In the genomic region with DNA sequence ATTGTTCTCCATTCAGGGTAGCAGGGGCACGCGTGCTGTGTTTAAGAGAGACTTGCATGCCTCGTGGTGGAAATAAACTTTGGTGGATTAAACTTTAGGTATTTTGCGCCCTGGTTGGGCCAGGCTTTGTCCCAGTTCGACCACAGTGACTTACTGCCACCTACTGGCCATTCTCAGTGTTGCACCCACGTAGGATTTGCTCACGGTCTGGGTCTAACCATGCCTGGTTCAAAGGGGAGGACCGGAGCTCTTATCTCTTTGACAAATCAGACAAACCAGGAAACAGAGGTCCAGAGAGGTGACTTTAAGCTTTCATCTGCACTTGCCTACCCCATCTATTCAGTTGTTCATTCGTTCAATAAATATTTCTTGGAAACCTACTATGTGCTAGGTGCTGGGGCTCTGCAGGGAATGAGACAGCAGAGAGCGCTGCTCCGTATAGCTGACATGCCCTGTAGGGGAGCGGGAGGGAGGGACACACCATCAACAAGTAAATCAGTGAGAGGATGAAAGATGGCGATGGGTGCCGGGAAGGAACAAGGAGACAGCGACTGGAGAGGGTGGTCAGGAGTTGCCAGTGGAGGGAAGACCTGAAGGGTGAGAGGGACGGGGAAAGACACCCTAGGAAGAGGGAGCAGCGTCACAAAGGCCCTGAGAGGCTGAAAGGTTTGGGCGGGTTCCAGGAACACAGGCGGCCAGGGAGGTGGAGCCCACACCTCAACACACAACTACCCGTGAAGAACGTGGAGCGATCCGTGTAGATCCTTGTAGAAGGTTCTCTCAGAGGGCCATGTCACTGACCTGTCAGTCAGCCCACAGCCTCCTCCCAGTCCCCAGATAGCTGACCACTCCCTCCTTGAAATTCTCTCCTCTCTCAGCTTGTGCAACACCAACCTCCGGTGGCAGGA, we compare ENCODE assay signal across 1 cellular context.
TF ChIP-seq lines count a peak whose summit lies in the region.

No MANE protein-coding gene starts in this region.

TF ChIP-seq in HepG2, 621 proteins besides CTCF, POLR2A, EP300 and RAD21 (continued from another document and continues in another):
- TF ChIP-seq, protein P1, sequence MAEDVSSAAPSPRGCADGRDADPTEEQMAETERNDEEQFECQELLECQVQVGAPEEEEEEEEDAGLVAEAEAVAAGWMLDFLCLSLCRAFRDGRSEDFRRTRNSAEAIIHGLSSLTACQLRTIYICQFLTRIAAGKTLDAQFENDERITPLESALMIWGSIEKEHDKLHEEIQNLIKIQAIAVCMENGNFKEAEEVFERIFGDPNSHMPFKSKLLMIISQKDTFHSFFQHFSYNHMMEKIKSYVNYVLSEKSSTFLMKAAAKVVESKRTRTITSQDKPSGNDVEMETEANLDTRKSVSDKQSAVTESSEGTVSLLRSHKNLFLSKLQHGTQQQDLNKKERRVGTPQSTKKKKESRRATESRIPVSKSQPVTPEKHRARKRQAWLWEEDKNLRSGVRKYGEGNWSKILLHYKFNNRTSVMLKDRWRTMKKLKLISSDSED (CRISPR knock-in tag; IDR thresholded peaks at IDR 0.05), result no peak
- no peak for TF ChIP-seq KLF15 (CRISPR knock-in tag; IDR thresholded peaks at IDR 0.05; ENCODE audit: borderline replicate concordance)
- TF ChIP-seq, protein P2, sequence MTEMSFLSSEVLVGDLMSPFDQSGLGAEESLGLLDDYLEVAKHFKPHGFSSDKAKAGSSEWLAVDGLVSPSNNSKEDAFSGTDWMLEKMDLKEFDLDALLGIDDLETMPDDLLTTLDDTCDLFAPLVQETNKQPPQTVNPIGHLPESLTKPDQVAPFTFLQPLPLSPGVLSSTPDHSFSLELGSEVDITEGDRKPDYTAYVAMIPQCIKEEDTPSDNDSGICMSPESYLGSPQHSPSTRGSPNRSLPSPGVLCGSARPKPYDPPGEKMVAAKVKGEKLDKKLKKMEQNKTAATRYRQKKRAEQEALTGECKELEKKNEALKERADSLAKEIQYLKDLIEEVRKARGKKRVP (CRISPR knock-in tag; IDR thresholded peaks at IDR 0.05), result no peak
- TF ChIP-seq, protein P3, sequence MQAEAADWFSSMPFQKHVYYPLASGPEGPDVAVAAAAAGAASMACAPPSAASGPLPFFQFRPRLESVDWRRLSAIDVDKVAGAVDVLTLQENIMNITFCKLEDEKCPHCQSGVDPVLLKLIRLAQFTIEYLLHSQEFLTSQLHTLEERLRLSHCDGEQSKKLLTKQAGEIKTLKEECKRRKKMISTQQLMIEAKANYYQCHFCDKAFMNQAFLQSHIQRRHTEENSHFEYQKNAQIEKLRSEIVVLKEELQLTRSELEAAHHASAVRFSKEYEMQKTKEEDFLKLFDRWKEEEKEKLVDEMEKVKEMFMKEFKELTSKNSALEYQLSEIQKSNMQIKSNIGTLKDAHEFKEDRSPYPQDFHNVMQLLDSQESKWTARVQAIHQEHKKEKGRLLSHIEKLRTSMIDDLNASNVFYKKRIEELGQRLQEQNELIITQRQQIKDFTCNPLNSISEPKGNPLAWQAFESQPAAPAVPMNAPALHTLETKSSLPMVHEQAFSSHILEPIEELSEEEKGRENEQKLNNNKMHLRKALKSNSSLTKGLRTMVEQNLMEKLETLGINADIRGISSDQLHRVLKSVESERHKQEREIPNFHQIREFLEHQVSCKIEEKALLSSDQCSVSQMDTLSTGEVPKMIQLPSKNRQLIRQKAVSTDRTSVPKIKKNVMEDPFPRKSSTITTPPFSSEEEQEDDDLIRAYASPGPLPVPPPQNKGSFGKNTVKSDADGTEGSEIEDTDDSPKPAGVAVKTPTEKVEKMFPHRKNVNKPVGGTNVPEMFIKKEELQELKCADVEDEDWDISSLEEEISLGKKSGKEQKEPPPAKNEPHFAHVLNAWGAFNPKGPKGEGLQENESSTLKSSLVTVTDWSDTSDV (CRISPR knock-in tag; IDR thresholded peaks at IDR 0.05), result peak; percentile 30; the same call in 1 of the 2 replicates
- no peak for TF ChIP-seq ATF1 (CRISPR knock-in tag; IDR thresholded peaks at IDR 0.05)
- TF ChIP-seq, protein P4, sequence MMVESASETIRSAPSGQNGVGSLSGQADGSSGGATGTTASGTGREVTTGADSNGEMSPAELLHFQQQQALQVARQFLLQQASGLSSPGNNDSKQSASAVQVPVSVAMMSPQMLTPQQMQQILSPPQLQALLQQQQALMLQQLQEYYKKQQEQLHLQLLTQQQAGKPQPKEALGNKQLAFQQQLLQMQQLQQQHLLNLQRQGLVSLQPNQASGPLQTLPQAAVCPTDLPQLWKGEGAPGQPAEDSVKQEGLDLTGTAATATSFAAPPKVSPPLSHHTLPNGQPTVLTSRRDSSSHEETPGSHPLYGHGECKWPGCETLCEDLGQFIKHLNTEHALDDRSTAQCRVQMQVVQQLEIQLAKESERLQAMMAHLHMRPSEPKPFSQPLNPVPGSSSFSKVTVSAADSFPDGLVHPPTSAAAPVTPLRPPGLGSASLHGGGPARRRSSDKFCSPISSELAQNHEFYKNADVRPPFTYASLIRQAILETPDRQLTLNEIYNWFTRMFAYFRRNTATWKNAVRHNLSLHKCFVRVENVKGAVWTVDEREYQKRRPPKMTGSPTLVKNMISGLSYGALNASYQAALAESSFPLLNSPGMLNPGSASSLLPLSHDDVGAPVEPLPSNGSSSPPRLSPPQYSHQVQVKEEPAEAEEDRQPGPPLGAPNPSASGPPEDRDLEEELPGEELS (CRISPR knock-in tag; IDR thresholded peaks at IDR 0.05), result 0 out of 2 replicates have a peak, but pooled peaks have one; percentile 22
- TF ChIP-seq KLF6 (CRISPR knock-in tag; IDR thresholded peaks at IDR 0.05), result no peak
- no peak for TF ChIP-seq ZSCAN9 (CRISPR knock-in tag; IDR thresholded peaks at IDR 0.05; ENCODE audit: borderline replicate concordance)
- no peak for TF ChIP-seq RFXANK (CRISPR knock-in tag; IDR thresholded peaks at IDR 0.05)
- TF ChIP-seq, protein P5, sequence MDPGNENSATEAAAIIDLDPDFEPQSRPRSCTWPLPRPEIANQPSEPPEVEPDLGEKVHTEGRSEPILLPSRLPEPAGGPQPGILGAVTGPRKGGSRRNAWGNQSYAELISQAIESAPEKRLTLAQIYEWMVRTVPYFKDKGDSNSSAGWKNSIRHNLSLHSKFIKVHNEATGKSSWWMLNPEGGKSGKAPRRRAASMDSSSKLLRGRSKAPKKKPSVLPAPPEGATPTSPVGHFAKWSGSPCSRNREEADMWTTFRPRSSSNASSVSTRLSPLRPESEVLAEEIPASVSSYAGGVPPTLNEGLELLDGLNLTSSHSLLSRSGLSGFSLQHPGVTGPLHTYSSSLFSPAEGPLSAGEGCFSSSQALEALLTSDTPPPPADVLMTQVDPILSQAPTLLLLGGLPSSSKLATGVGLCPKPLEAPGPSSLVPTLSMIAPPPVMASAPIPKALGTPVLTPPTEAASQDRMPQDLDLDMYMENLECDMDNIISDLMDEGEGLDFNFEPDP (CRISPR knock-in tag; conservative IDR thresholded peaks at IDR 0.05), result no peak
- TF ChIP-seq ELF4 (CRISPR knock-in tag; IDR thresholded peaks at IDR 0.05; ENCODE audit: borderline replicate concordance), result peak; percentile 73; the same call in 1 of the 2 replicates
- TF ChIP-seq, protein P6, sequence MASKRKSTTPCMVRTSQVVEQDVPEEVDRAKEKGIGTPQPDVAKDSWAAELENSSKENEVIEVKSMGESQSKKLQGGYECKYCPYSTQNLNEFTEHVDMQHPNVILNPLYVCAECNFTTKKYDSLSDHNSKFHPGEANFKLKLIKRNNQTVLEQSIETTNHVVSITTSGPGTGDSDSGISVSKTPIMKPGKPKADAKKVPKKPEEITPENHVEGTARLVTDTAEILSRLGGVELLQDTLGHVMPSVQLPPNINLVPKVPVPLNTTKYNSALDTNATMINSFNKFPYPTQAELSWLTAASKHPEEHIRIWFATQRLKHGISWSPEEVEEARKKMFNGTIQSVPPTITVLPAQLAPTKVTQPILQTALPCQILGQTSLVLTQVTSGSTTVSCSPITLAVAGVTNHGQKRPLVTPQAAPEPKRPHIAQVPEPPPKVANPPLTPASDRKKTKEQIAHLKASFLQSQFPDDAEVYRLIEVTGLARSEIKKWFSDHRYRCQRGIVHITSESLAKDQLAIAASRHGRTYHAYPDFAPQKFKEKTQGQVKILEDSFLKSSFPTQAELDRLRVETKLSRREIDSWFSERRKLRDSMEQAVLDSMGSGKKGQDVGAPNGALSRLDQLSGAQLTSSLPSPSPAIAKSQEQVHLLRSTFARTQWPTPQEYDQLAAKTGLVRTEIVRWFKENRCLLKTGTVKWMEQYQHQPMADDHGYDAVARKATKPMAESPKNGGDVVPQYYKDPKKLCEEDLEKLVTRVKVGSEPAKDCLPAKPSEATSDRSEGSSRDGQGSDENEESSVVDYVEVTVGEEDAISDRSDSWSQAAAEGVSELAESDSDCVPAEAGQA (IDR thresholded peaks at IDR 0.05; ENCODE audit: low read depth), result no peak
- TF ChIP-seq, protein P6 (CRISPR knock-in tag; IDR thresholded peaks at IDR 0.05; ENCODE audit: borderline replicate concordance), result no peak
- TF ChIP-seq CBFB (CRISPR knock-in tag; IDR thresholded peaks at IDR 0.05), result no peak
- TF ChIP-seq, protein P7, sequence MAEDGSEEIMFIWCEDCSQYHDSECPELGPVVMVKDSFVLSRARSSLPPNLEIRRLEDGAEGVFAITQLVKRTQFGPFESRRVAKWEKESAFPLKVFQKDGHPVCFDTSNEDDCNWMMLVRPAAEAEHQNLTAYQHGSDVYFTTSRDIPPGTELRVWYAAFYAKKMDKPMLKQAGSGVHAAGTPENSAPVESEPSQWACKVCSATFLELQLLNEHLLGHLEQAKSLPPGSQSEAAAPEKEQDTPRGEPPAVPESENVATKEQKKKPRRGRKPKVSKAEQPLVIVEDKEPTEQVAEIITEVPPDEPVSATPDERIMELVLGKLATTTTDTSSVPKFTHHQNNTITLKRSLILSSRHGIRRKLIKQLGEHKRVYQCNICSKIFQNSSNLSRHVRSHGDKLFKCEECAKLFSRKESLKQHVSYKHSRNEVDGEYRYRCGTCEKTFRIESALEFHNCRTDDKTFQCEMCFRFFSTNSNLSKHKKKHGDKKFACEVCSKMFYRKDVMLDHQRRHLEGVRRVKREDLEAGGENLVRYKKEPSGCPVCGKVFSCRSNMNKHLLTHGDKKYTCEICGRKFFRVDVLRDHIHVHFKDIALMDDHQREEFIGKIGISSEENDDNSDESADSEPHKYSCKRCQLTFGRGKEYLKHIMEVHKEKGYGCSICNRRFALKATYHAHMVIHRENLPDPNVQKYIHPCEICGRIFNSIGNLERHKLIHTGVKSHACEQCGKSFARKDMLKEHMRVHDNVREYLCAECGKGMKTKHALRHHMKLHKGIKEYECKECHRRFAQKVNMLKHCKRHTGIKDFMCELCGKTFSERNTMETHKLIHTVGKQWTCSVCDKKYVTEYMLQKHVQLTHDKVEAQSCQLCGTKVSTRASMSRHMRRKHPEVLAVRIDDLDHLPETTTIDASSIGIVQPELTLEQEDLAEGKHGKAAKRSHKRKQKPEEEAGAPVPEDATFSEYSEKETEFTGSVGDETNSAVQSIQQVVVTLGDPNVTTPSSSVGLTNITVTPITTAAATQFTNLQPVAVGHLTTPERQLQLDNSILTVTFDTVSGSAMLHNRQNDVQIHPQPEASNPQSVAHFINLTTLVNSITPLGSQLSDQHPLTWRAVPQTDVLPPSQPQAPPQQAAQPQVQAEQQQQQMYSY (CRISPR knock-in tag; IDR thresholded peaks at IDR 0.05), result no peak
- TF ChIP-seq KAT2B (IDR thresholded peaks at IDR 0.05; ENCODE audit: borderline replicate concordance, low read depth, low read length), result no peak
- TF ChIP-seq ZNF432 (CRISPR knock-in tag; IDR thresholded peaks at IDR 0.05; ENCODE audit: borderline replicate concordance), result no peak
- TF ChIP-seq ZFP41 (CRISPR knock-in tag; IDR thresholded peaks at IDR 0.05; ENCODE audit: borderline replicate concordance), result no peak
- TF ChIP-seq, protein P8, sequence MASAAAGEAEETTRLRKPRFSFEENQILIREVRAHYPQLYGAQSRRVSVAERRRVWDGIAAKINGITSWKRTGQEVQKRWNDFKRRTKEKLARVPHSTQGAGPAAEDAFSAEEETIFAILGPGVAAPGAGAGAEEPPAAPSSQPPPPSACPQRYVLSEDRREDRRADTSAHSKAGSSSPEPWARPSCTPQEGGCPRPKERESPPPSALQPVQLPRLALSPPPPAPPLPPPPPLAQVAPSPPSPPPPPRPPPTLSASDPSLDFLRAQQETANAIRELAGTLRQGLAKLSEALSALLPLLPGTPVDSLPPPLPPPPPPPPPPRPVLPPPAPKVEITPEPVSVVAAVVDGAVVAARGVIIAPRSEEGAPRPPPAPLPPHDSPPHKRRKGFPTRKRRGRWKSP (CRISPR knock-in tag; IDR thresholded peaks at IDR 0.05), result no peak; the same call in 1 of the 2 replicates
- TF ChIP-seq, protein P9, sequence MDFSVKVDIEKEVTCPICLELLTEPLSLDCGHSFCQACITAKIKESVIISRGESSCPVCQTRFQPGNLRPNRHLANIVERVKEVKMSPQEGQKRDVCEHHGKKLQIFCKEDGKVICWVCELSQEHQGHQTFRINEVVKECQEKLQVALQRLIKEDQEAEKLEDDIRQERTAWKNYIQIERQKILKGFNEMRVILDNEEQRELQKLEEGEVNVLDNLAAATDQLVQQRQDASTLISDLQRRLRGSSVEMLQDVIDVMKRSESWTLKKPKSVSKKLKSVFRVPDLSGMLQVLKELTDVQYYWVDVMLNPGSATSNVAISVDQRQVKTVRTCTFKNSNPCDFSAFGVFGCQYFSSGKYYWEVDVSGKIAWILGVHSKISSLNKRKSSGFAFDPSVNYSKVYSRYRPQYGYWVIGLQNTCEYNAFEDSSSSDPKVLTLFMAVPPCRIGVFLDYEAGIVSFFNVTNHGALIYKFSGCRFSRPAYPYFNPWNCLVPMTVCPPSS (IDR thresholded peaks at IDR 0.05), result no peak
- TF ChIP-seq HDAC2 (CRISPR knock-in tag; IDR thresholded peaks at IDR 0.05), result peak; percentile 37; the same call in 1 of the 2 replicates
- TF ChIP-seq, protein P10, sequence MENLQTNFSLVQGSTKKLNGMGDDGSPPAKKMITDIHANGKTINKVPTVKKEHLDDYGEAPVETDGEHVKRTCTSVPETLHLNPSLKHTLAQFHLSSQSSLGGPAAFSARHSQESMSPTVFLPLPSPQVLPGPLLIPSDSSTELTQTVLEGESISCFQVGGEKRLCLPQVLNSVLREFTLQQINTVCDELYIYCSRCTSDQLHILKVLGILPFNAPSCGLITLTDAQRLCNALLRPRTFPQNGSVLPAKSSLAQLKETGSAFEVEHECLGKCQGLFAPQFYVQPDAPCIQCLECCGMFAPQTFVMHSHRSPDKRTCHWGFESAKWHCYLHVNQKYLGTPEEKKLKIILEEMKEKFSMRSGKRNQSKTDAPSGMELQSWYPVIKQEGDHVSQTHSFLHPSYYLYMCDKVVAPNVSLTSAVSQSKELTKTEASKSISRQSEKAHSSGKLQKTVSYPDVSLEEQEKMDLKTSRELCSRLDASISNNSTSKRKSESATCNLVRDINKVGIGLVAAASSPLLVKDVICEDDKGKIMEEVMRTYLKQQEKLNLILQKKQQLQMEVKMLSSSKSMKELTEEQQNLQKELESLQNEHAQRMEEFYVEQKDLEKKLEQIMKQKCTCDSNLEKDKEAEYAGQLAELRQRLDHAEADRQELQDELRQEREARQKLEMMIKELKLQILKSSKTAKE (CRISPR knock-in tag; IDR thresholded peaks at IDR 0.05; ENCODE audit: borderline replicate concordance), result no peak
- peak; percentile 17; the same call in 1 of the 2 replicates for TF ChIP-seq ZFP1 (CRISPR knock-in tag; IDR thresholded peaks at IDR 0.05)
- no peak for TF ChIP-seq SSRP1 (CRISPR knock-in tag; IDR thresholded peaks at IDR 0.05)
